ENCODE assay signal across 1 cellular context in genomic region chr16:50183316-50183715, GRCh38.
TF ChIP-seq lines count a peak whose summit lies in the region.

No MANE protein-coding gene starts in this region.

TF ChIP-seq in endothelial cell of umbilical vein, 7 proteins besides CTCF, POLR2A, EP300 and RAD21:
- peak; percentile 29 for TF ChIP-seq JUN (IDR thresholded peaks at IDR 0.05; ENCODE audit: borderline replicate concordance, insufficient read depth, insufficient read length, low read depth)
- TF ChIP-seq FOS (IDR thresholded peaks at IDR 0.05; ENCODE audit: borderline replicate concordance, insufficient read depth, low read length) = peak; percentile 57
- no peak for TF ChIP-seq POLR2AphosphoS5 (IDR thresholded peaks at IDR 0.05; ENCODE audit: insufficient read depth, low read depth, low read length)
- TF ChIP-seq GATA2 (IDR thresholded peaks at IDR 0.05; ENCODE audit: insufficient read depth, insufficient read length, low read depth, low read length) = peak; percentile 60
